9 cellular contexts compared by ENCODE assay signal in genomic region chr19:3440082-3440481, GRCh38. TPM values are rescaled to one million over a fixed set of nuclear protein-coding genes. Genes with fewer than 3 reads are reported as not detected.
DNase-seq lines count a peak whose midpoint lies in the region; ATAC-seq and TF ChIP-seq lines count a peak whose summit lies in the region.
"Had no signal": no experiment of that assay in that cellular context is flagged by ENCODE, and none has a peak within 500 bp of the region (broad histone marks: within the 10 kb centered on the region; RNA-seq: fewer than 3 reads in every experiment).

No MANE protein-coding gene starts in this region.

- DNase-seq in Panc1 (ENCODE audit: low read depth, low spot score) (no peak), right cardiac atrium (peak in 2 of 3 donors; percentile 76 to 82), NCI-H2081 (lab: John Stamatoyannopoulos, UW) (no peak)
- peak; percentile 35 for DNase-seq in activated gamma-delta T cell treated with anti-CD3 and anti-CD28 coated beads, Interleukin-2, amount 50 U/mL, for 16 hours (ENCODE audit: low read depth)
- DNase-seq in stimulated activated CD4-positive, alpha-beta T cell treated with anti-CD3 and anti-CD28 coated beads, TNF-alpha, amount 100 ng/mL, for 48 hours (ENCODE audit: low read depth in 3 of 3): peak; percentile 21 to 58 (median 35)

- no peak overlapping the region for H3K27ac ChIP-seq in Panc1 (ENCODE audit: low read length)
- no peak overlapping the region for H3K27ac ChIP-seq in right cardiac atrium (ENCODE audit: low read length)

- WGBS in right cardiac atrium: 74% methylated on average over 13 of the region's 13 CpGs

- POLR2A ChIA-PET in Panc1 (lab: Charles Lee): no interaction called here

- no TSS peak for BruUV-seq in Panc1 (replicated peaks; lab: Mats Ljungman, UMichigan)

- H3K36me3 ChIP-seq in Panc1 (ENCODE audit: control insufficient read depth, insufficient read depth, low read length): peaks cover 5% of the 10 kb centered on the region; the same call in 1 of the 2 replicates

- H3K4me3 ChIP-seq in GM12875 (ENCODE audit: low read depth, low read length) (no peak overlapping the region), Panc1 (ENCODE audit: low read depth in 2 of 2, low read length in 2 of 2) (no peak overlapping the region), right cardiac atrium (ENCODE audit: low read length) (no peak overlapping the region)

- TF ChIP-seq CTCF in GM12875 (IDR thresholded peaks at IDR 0.05; ENCODE audit: borderline replicate concordance, insufficient read depth, low read depth, low read length): peak; percentile 76
- no peak; the same call in 1 of the 2 replicates for TF ChIP-seq CTCF in Panc1 (IDR thresholded peaks at IDR 0.05)

- H3K9me3 ChIP-seq in Panc1 (ENCODE audit: control insufficient read depth, insufficient read depth, low read depth, low read length) (no peaks in the 10 kb centered on the region), right cardiac atrium (ENCODE audit: control insufficient read depth, low read length) (no peaks in the 10 kb centered on the region)

- intact Hi-C loops in Panc1 (cut with micrococcal nuclease; ENCODE audit: unreplicated experiment): no loop called here
- intact Hi-C loops in right cardiac atrium (cut with DNase I): no loop called here

- no peaks in the 10 kb centered on the region for H3K27me3 ChIP-seq in Panc1 (ENCODE audit: control insufficient read depth, insufficient read depth, low read length)
- H3K27me3 ChIP-seq in right cardiac atrium (ENCODE audit: control insufficient read depth, insufficient read depth): no peaks in the 10 kb centered on the region

- CTCF ChIA-PET in Panc1 (lab: Charles Lee): interaction anchor here (0.5 kb wide), 1 partner anchor 32 kb away, joined by 6 read pairs; no protein-coding TSS in a partner anchor

- in situ Hi-C loops in Panc1 (cut with HindIII; ENCODE audit: low pct_unique_long_range_greater_than_20kb, low sequenced_read_pairs): no loop called here

- ATAC-seq in Panc1: peak; percentile 89
- ATAC-seq in right cardiac atrium: no peak
- no peak for ATAC-seq in HG03439 (IDR thresholded peaks at IDR 0.05; ENCODE audit: unreplicated experiment)
- no peak for ATAC-seq in HG03378 (IDR thresholded peaks at IDR 0.05; ENCODE audit: unreplicated experiment)

- H3K4me1 ChIP-seq in Panc1 (ENCODE audit: control insufficient read depth, insufficient read depth, low read length) (no peaks in the 10 kb centered on the region), right cardiac atrium (ENCODE audit: control insufficient read depth, insufficient read depth, low read length) (peaks cover 10% of the 10 kb centered on the region)

RNA-seq across cellular contexts. Expression of gene SMIM24, which starts 40.2 kb away (rescaled TPM):
- total RNA-seq in Panc1 (2021; ENCODE audit: unreplicated experiment) (0.28 TPM), right cardiac atrium (not detected)
- polyA plus RNA-seq in Panc1 (2012; ENCODE audit: insufficient read length): not detected
- polyA plus RNA-seq in right cardiac atrium: not detected
- total RNA-seq: T-helper 1 cell treated with Interleukin-12 subunit alpha and Interleukin-12 subunit beta and Interleukin-4 antibody, amounts not matched to agents 30 ng/mL and 1 ng/mL, for 36 hours had no signal

RNA-seq across cellular contexts. Expression of gene SMIM44, which starts 43.2 kb away (rescaled TPM):
- total RNA-seq in Panc1 (2021; ENCODE audit: unreplicated experiment): not detected
- polyA plus RNA-seq in Panc1 (2012; ENCODE audit: insufficient read length): not detected
- not detected for total RNA-seq in right cardiac atrium
- polyA plus RNA-seq in right cardiac atrium: not detected
- total RNA-seq: T-helper 1 cell treated with Interleukin-12 subunit alpha and Interleukin-12 subunit beta and Interleukin-4 antibody, amounts not matched to agents 30 ng/mL and 1 ng/mL, for 36 hours had no signal

Comparison
In these comparisons a context has a peak if more than half of its experiments do, and no peak if none do; other contexts are left out.
1. DNase-seq: peak in activated gamma-delta T cell treated with anti-CD3 and anti-CD28 coated beads, Interleukin-2, amount 50 U/mL, for 16 hours (single experiment), right cardiac atrium (2 of 3) and stimulated activated CD4-positive, alpha-beta T cell treated with anti-CD3 and anti-CD28 coated beads, TNF-alpha, amount 100 ng/mL, for 48 hours (3 of 3); none in Panc1 (single experiment) and NCI-H2081 (0 of 2).